Comparison of ENCODE assay signal across 8 cellular contexts in genomic region chr7:30135551-30136271, GRCh38. TPM values are rescaled to one million over a fixed set of nuclear protein-coding genes. Genes with fewer than 3 reads are reported as not detected.
DNase-seq lines count a peak whose midpoint lies in the region; ATAC-seq and TF ChIP-seq lines count a peak whose summit lies in the region.

No MANE protein-coding gene starts in this region.

- H3K4me3 Mint-ChIP-seq in natural killer cell treated with Interleukin-12 subunit alpha and Interleukin-12 subunit beta and Interleukin-15 and Interleukin-18, amount 100 ng/mL, for 72 hours: peak overlapping the region; percentile 92

- H3K27me3 Mint-ChIP-seq in natural killer cell treated with Interleukin-12 subunit alpha and Interleukin-12 subunit beta and Interleukin-15 and Interleukin-18, amount 100 ng/mL, for 72 hours: peaks cover 5 to 10% of the 10 kb centered on the region in 2 donors

- no peaks in the 10 kb centered on the region for H3K36me3 ChIP-seq in PC-9 (ENCODE audit: low read depth)
- no peaks in the 10 kb centered on the region for H3K36me3 ChIP-seq in thyroid gland

- H3K9me3 ChIP-seq in PC-9 (ENCODE audit: insufficient read depth, low read depth): no peaks in the 10 kb centered on the region
- no peaks in the 10 kb centered on the region for H3K9me3 ChIP-seq in thyroid gland

- H3K27ac ChIP-seq in PC-9: no peak overlapping the region
- H3K27ac ChIP-seq in thyroid gland: peak overlapping the region; percentile 81 to 89 (median 81)

- no TSS peak for BruUV-seq in PC-9 (replicated peaks; lab: Mats Ljungman, UMichigan)

- H3K4me3 ChIP-seq in PC-9: peak overlapping the region; percentile 55
- H3K4me3 ChIP-seq in fibroblast of the aortic adventitia (ENCODE audit: low read depth, low read length): peak overlapping the region; percentile 89
- H3K4me3 ChIP-seq in thyroid gland (replicated peaks in 1 of 3): peak overlapping the region; percentile 33 to 80 (median 73)

- POLR2A ChIA-PET in PC-9 (lab: Charles Lee; ENCODE audit: unreplicated experiment): interaction anchor here (0.7 kb wide), 1 partner anchor 528 kb away, joined by 3 read pairs; no protein-coding TSS in a partner anchor

- H3K27ac Mint-ChIP-seq in natural killer cell treated with Interleukin-12 subunit alpha and Interleukin-12 subunit beta and Interleukin-15 and Interleukin-18, amount 100 ng/mL, for 72 hours: peak overlapping the region in 1 of 2 donors; percentile 29

- TF ChIP-seq CTCF in PC-9 (conservative IDR thresholded peaks at IDR 0.05) (no peak), fibroblast of the aortic adventitia (IDR thresholded peaks at IDR 0.05; ENCODE audit: insufficient read depth, low read length) (no peak), thyroid gland (IDR thresholded peaks at IDR 0.05) (no peak)

- H3K4me2 ChIP-seq in PC-9: peak overlapping the region; percentile 84

- H3K79me2 ChIP-seq in PC-9 (ENCODE audit: low read depth): no peaks in the 10 kb centered on the region

- H3K9me3 Mint-ChIP-seq in natural killer cell treated with Interleukin-12 subunit alpha and Interleukin-12 subunit beta and Interleukin-15 and Interleukin-18, amount 100 ng/mL, for 72 hours: no peaks in the 10 kb centered on the region

- 0 out of 2 replicates have a peak, but pooled peaks cover 3% of the 10 kb centered on the region for H4K20me1 ChIP-seq in PC-9 (ENCODE audit: insufficient read depth)

- peaks cover 6 to 14% of the 10 kb centered on the region in 2 donors for H3K4me1 Mint-ChIP-seq in natural killer cell treated with Interleukin-12 subunit alpha and Interleukin-12 subunit beta and Interleukin-15 and Interleukin-18, amount 100 ng/mL, for 72 hours (ENCODE audit: low read depth in 2 of 2)

- no peaks in the 10 kb centered on the region for H3K36me3 Mint-ChIP-seq in natural killer cell treated with Interleukin-12 subunit alpha and Interleukin-12 subunit beta and Interleukin-15 and Interleukin-18, amount 100 ng/mL, for 72 hours

- DNase-seq in AG08396 (ENCODE audit: low spot score): peak; percentile 86
- peak in 1 of 2 experiments; percentile 70 for DNase-seq in PC-9
- peak; percentile 30 for DNase-seq in activated gamma-delta T cell (lab: John Stamatoyannopoulos, UW)
- peak; percentile 75 for DNase-seq in fibroblast of the aortic adventitia (ENCODE audit: low read depth)
- no peak for DNase-seq in natural killer cell treated with Interleukin-12 subunit alpha and Interleukin-12 subunit beta and Interleukin-15 and Interleukin-18, amount 100 ng/mL, for 72 hours (ENCODE audit: low spot score)
- peak; percentile 65 to 67 for DNase-seq in thyroid gland

- CTCF ChIA-PET in PC-9 (lab: Charles Lee): no interaction called here

- peaks cover 4% of the 10 kb centered on the region; the same call in 1 of the 2 replicates for H3F3A ChIP-seq in PC-9 (ENCODE audit: insufficient read depth, low read depth)

- peak in 1 of 2 donors; percentile 52 for TF ChIP-seq POLR2A in thyroid gland (IDR thresholded peaks at IDR 0.05)

- H2AFZ ChIP-seq in PC-9: peak overlapping the region; percentile 93

- 0% methylated on average over 21 to 33 of the region's 61 CpGs for WGBS in thyroid gland, 2 donors

- H3K4me1 ChIP-seq in PC-9 (replicated peaks; ENCODE audit: insufficient read depth) (peaks cover 8% of the 10 kb centered on the region; the same call in 1 of the 2 replicates), thyroid gland (peaks cover 5 to 18% of the 10 kb centered on the region in 2 donors)

- no peaks in the 10 kb centered on the region for H3K9me2 ChIP-seq in PC-9 (ENCODE audit: insufficient read depth)

- intact Hi-C loops in PC-9 (cut with micrococcal nuclease; ENCODE audit: unreplicated experiment) (loop anchor here (2.0 kb wide), 3 partner anchors 31 to 149 kb away; partner anchors contain the start of genes PLEKHA8 and ZNRF2), thyroid gland (cut with DNase I) (loop anchor here (10.0 kb wide), 1 partner anchor 111 kb away; the partner anchor contains the start of genes FKBP14 and PLEKHA8)

- peaks cover 12% of the 10 kb centered on the region; the same call in 1 of the 2 replicates for H3K27me3 ChIP-seq in PC-9 (ENCODE audit: insufficient read depth, low read depth)
- H3K27me3 ChIP-seq in thyroid gland: no peaks in the 10 kb centered on the region

- ATAC-seq in GM18873 (IDR thresholded peaks at IDR 0.05; ENCODE audit: low FRiP score, unreplicated experiment) (peak; percentile 15), HG03135 (IDR thresholded peaks at IDR 0.05; ENCODE audit: unreplicated experiment) (peak; percentile 32)
- ATAC-seq in natural killer cell treated with Interleukin-12 subunit alpha and Interleukin-12 subunit beta and Interleukin-15 and Interleukin-18, amount 100 ng/mL, for 72 hours: peak; percentile 51 to 64

RNA-seq across cellular contexts. Expression of gene MTURN, which starts 0.9 kb away (rescaled TPM):
- total RNA-seq in PC-9 (2021) (21.6 and 23.1 TPM in 2 replicates), fibroblast of the aortic adventitia (ENCODE audit: low replicate concordance) (29.8 and 67.8 TPM in 2 replicates), thyroid gland (10 to 100 TPM; 32.0 to 86.3 (median 44.0) TPM)
- total RNA-seq in natural killer cell treated with Interleukin-12 subunit alpha and Interleukin-12 subunit beta and Interleukin-15 and Interleukin-18, amount 100 ng/mL, for 72 hours: 10 to 100 TPM in 1 of 2 donors, 1 to 10 TPM in 1; 3.6 to 10.2 TPM
